Comparison of ENCODE assay signal across 20 cellular contexts in the genomic region with DNA sequence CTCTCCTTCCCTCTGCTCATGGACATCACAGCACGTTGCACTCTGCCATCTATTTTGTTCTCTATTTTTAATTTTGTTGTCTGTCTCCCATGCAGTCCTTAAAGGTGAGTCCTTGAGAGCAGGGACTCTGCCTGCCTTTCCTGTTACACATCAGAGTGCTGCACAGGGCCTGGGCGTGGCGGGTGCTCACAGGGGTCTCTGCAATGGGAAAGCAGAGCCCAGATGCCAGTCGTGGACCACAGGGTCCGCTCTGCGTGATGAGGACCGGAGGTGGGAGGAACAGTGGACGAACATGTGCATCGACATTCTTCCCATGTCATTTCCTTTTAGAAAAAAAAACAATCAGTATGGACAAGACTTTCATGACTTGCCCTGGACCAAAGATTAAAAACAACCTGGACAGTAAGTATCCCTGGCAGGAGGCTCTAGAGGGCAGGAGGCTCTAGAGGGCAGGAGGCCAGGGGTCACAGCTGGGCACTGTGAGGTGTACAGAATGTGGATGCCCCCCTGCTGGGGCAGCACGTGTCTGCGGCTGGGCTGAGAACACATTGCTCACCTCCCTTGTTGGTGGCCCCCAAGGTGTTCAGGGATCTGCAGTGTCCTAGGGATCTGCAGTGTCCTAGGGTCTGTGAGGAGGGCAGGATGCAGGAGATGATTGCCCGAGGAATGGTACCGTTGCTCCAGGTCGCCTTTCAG. TPM values are rescaled to one million over a fixed set of nuclear protein-coding genes. Genes with fewer than 3 reads are reported as not detected.
"Had no signal": no experiment of that assay in that cellular context is flagged by ENCODE, and none has a peak within 500 bp of the region (broad histone marks: within the 10 kb centered on the region; RNA-seq: fewer than 3 reads in every experiment).

No MANE protein-coding gene starts in this region.

- H3K9me3 Mint-ChIP-seq: activated CD8-positive, alpha-beta T cell treated with anti-CD3 and anti-CD28 coated beads for 36 hours; activated naive CD4-positive, alpha-beta T cell treated with anti-CD3 and anti-CD28 coated beads for 36 hours; activated naive CD8-positive, alpha-beta T cell treated with anti-CD3 and anti-CD28 coated beads, Interleukin-2, amount 50 U/mL, for 24 hours; activated T-helper 17 cell treated with anti-CD3 and anti-CD28 coated beads, Interleukin-2, amount 50 U/mL, for 72 hours; nephron progenitor cell had no signal

- H3K79me2 ChIP-seq: hepatocyte had no signal

- H3K27ac ChIP-seq: dorsolateral prefrontal cortex, epithelial cell of prostate, hepatocyte, tibial nerve, uterus had no signal

- H2AFZ ChIP-seq: hepatocyte had no signal

- H3K4me1 ChIP-seq: tibial nerve, uterus had no signal

- H3K4me3 ChIP-seq: dorsolateral prefrontal cortex, hepatocyte, tibial nerve, uterus had no signal

- H3K27me3 ChIP-seq: dorsolateral prefrontal cortex, hepatocyte, tibial nerve, uterus had no signal

- H3K4me1 Mint-ChIP-seq: activated naive CD8-positive, alpha-beta T cell treated with anti-CD3 and anti-CD28 coated beads, Interleukin-2, amount 50 U/mL, for 24 hours; activated T-helper 17 cell treated with anti-CD3 and anti-CD28 coated beads, Interleukin-2, amount 50 U/mL, for 72 hours had no signal

- H3K4me3 Mint-ChIP-seq: activated CD8-positive, alpha-beta T cell treated with anti-CD3 and anti-CD28 coated beads for 36 hours; activated naive CD4-positive, alpha-beta T cell treated with anti-CD3 and anti-CD28 coated beads for 36 hours; activated naive CD8-positive, alpha-beta T cell treated with anti-CD3 and anti-CD28 coated beads, Interleukin-2, amount 50 U/mL, for 24 hours; activated T-helper 17 cell treated with anti-CD3 and anti-CD28 coated beads, Interleukin-2, amount 50 U/mL, for 72 hours; nephron progenitor cell had no signal

- H3K27me3 Mint-ChIP-seq: activated CD8-positive, alpha-beta T cell treated with anti-CD3 and anti-CD28 coated beads for 36 hours; activated naive CD8-positive, alpha-beta T cell treated with anti-CD3 and anti-CD28 coated beads, Interleukin-2, amount 50 U/mL, for 24 hours; activated T-helper 17 cell treated with anti-CD3 and anti-CD28 coated beads, Interleukin-2, amount 50 U/mL, for 72 hours; progenitor cell of endocrine pancreas had no signal

- DNase-seq: activated CD4-positive, alpha-beta T cell treated with anti-CD3 and anti-CD28 coated beads for 48 hours; activated CD4-positive, CD25-positive, alpha-beta regulatory T cell; activated CD8-positive, alpha-beta T cell treated with anti-CD3 and anti-CD28 coated beads for 36 hours; activated naive CD4-positive, alpha-beta T cell treated with anti-CD3 and anti-CD28 coated beads for 36 hours; activated naive CD8-positive, alpha-beta T cell treated with anti-CD3 and anti-CD28 coated beads, Interleukin-2, amount 50 U/mL, for 24 hours; activated T-cell treated with anti-CD3 and anti-CD28 coated beads, Interleukin-2, amount 50 U/mL, for 1 hour; aorta; dorsolateral prefrontal cortex; left colon; mammary epithelial cell; nephron progenitor cell; occipital lobe; stimulated activated naive CD8-positive, alpha-beta T cell treated with anti-CD3 and anti-CD28 coated beads, Interleukin-15, Interleukin-2, amounts not matched to agents 100 U/mL and 50 U/mL, for 24 hours had no signal

- H3K9me3 ChIP-seq: tibial nerve, uterus had no signal

- ATAC-seq: activated CD8-positive, alpha-beta T cell treated with anti-CD3 and anti-CD28 coated beads for 36 hours; activated naive CD8-positive, alpha-beta T cell treated with anti-CD3 and anti-CD28 coated beads, Interleukin-2, amount 50 U/mL, for 24 hours; activated T-helper 17 cell treated with anti-CD3 and anti-CD28 coated beads, Interleukin-2, amount 50 U/mL, for 72 hours; left colon; stimulated activated naive CD8-positive, alpha-beta T cell treated with anti-CD3 and anti-CD28 coated beads, Interleukin-15, Interleukin-2, amounts not matched to agents 100 U/mL and 50 U/mL, for 24 hours had no signal

- H3K4me2 ChIP-seq: hepatocyte had no signal

- H3K36me3 ChIP-seq: tibial nerve, uterus had no signal

- H3K27ac Mint-ChIP-seq: activated CD8-positive, alpha-beta T cell treated with anti-CD3 and anti-CD28 coated beads for 36 hours; activated naive CD4-positive, alpha-beta T cell treated with anti-CD3 and anti-CD28 coated beads for 36 hours; activated naive CD8-positive, alpha-beta T cell treated with anti-CD3 and anti-CD28 coated beads, Interleukin-2, amount 50 U/mL, for 24 hours; activated T-helper 17 cell treated with anti-CD3 and anti-CD28 coated beads, Interleukin-2, amount 50 U/mL, for 72 hours; nephron progenitor cell; progenitor cell of endocrine pancreas had no signal

RNA-seq across cellular contexts. Expression of a gene that starts 29.6 kb away (rescaled TPM):
- total RNA-seq: glomerular endothelial cell had no signal
